In genomic region chr15:61172325-61172724, GRCh38 we compare ENCODE assay signal across 18 cellular contexts. TPM values are rescaled to one million over a fixed set of nuclear protein-coding genes. Genes with fewer than 3 reads are reported as not detected.
DNase-seq lines count a peak whose midpoint lies in the region; ATAC-seq and TF ChIP-seq lines count a peak whose summit lies in the region.
"Had no signal": no experiment of that assay in that cellular context is flagged by ENCODE, and none has a peak within 500 bp of the region (broad histone marks: within the 10 kb centered on the region; RNA-seq: fewer than 3 reads in every experiment).

No MANE protein-coding gene starts in this region.

- no peak overlapping the region for H2AK5ac ChIP-seq in H9 (ENCODE audit: insufficient read length, low read length)

- H3K4me1 ChIP-seq in right atrium auricular region (peaks cover 0 to 7% of the 10 kb centered on the region in 2 donors), H9 (ENCODE audit: insufficient read depth, low read length) (peaks cover 43% of the 10 kb centered on the region), endodermal cell (ENCODE audit: control insufficient read depth, insufficient read depth, low read length) (no peaks in the 10 kb centered on the region)
- H3K4me1 ChIP-seq: HAP-1 had no signal

- no peak overlapping the region for H2BK12ac ChIP-seq in H9 (ENCODE audit: insufficient read length, low read depth, low read length)

- no peak overlapping the region for H3K4me3 ChIP-seq in right atrium auricular region
- H3K4me3 ChIP-seq in endodermal cell (ENCODE audit: low read length) = no peak overlapping the region
- H3K4me3 ChIP-seq: GM23248, HAP-1 had no signal

- no CpG with 5 or more reads among the region's 3 CpGs for WGBS in H9 (ENCODE audit: extremely low coverage, insufficient read length, low lambda C conversion rate)
- WGBS in endodermal cell (ENCODE audit: insufficient coverage in 1 of 2, insufficient read length in 1 of 2), 2 experiments = 76 to 88% methylated on average over 3 of the region's 3 CpGs

- H2BK5ac ChIP-seq in H9 (ENCODE audit: insufficient read length, low read length) = no peak overlapping the region

- no peak overlapping the region for H4K8ac ChIP-seq in H9 (replicated peaks; ENCODE audit: insufficient read length, low read depth, low read length)

- no peaks in the 10 kb centered on the region for H4K20me1 ChIP-seq in H9 (ENCODE audit: control insufficient read depth, insufficient read depth, insufficient read length)

- H2AFZ ChIP-seq in H9 (ENCODE audit: low read length) = no peak overlapping the region
- H2AFZ ChIP-seq: GM23248 had no signal

- no peak overlapping the region for H4K91ac ChIP-seq in H9 (ENCODE audit: insufficient read length, low read depth, low read length)

- H3K4ac ChIP-seq in H9 (ENCODE audit: low read depth, low read length) = no peak overlapping the region

- no peak overlapping the region for H2BK15ac ChIP-seq in H9 (ENCODE audit: low read depth, low read length)

- no peak overlapping the region for H3K56ac ChIP-seq in H9 (ENCODE audit: insufficient read length, low read depth, low read length)

- no peak overlapping the region for H3K14ac ChIP-seq in H9 (ENCODE audit: insufficient read depth, low read length)

- H3T11ph ChIP-seq in H9 (ENCODE audit: low read length) = no peak overlapping the region

- H3K27me3 ChIP-seq in right atrium auricular region (no peaks in the 10 kb centered on the region), H9 (ENCODE audit: insufficient read depth, low read length) (no peaks in the 10 kb centered on the region), endodermal cell (ENCODE audit: control insufficient read depth, insufficient read depth, low read length, poor library complexity, severe bottlenecking) (no peaks in the 10 kb centered on the region)
- H3K27me3 ChIP-seq: BE2C had no signal

- peak; percentile 12 for ATAC-seq in left ventricle myocardium superior
- no peak for ATAC-seq in activated T-cell treated with anti-CD3 and anti-CD28 coated beads, Interleukin-2, amount 50 U/mL, for 4 hours

- H4K5ac ChIP-seq in H9 (ENCODE audit: insufficient read length, low read depth, low read length) = no peak overlapping the region

- H3K23me2 ChIP-seq in H9 (ENCODE audit: insufficient read length, low read depth, low read length, poor library complexity, severe bottlenecking) = no peaks in the 10 kb centered on the region

- H3K36me3 Mint-ChIP-seq in H9 (ENCODE audit: insufficient read depth in 1 of 3, low read depth in 3 of 3) (no peaks in the 10 kb centered on the region), endodermal cell (ENCODE audit: low read depth) (no peaks in the 10 kb centered on the region)
- peaks cover 2% of the 10 kb centered on the region for H3K36me3 Mint-ChIP-seq in activated T-cell treated with anti-CD3 and anti-CD28 coated beads, Interleukin-2, amount 50 U/mL, for 4 hours (ENCODE audit: insufficient read depth)
- peaks cover 2% of the 10 kb centered on the region for H3K36me3 Mint-ChIP-seq in activated naive CD8-positive, alpha-beta T cell treated with anti-CD3 and anti-CD28 coated beads for 36 hours
- H3K36me3 Mint-ChIP-seq: CD4-positive, CD25-positive, alpha-beta regulatory T cell had no signal

- no peak overlapping the region for H3K27ac ChIP-seq in right atrium auricular region
- no peak overlapping the region for H3K27ac ChIP-seq in H9 (ENCODE audit: insufficient read length, low read depth, low read length)
- no peak overlapping the region for H3K27ac ChIP-seq in endodermal cell (ENCODE audit: low read depth, low read length)
- H3K27ac ChIP-seq: GM23248 had no signal

- H3K4me3 Mint-ChIP-seq in H9 = no peak overlapping the region; a peak in 1 of 5 replicates
- no peak overlapping the region for H3K4me3 Mint-ChIP-seq in endodermal cell
- H3K4me3 Mint-ChIP-seq in activated T-cell treated with anti-CD3 and anti-CD28 coated beads, Interleukin-2, amount 50 U/mL, for 4 hours = no peak overlapping the region
- H3K4me3 Mint-ChIP-seq in activated naive CD8-positive, alpha-beta T cell treated with anti-CD3 and anti-CD28 coated beads for 36 hours = no peak overlapping the region
- H3K4me3 Mint-ChIP-seq: CD4-positive, CD25-positive, alpha-beta regulatory T cell; CD8-positive, alpha-beta memory T cell had no signal

- no peaks in the 10 kb centered on the region; the same call in 1 of the 2 replicates for H3K27me3 Mint-ChIP-seq in H9 (ENCODE audit: low read depth)
- no peaks in the 10 kb centered on the region for H3K27me3 Mint-ChIP-seq in endodermal cell (ENCODE audit: insufficient read depth)
- H3K27me3 Mint-ChIP-seq in activated T-cell treated with anti-CD3 and anti-CD28 coated beads, Interleukin-2, amount 50 U/mL, for 4 hours (ENCODE audit: low read depth) = peaks cover 16% of the 10 kb centered on the region
- H3K27me3 Mint-ChIP-seq in activated naive CD8-positive, alpha-beta T cell treated with anti-CD3 and anti-CD28 coated beads for 36 hours = peaks cover 23% of the 10 kb centered on the region

- H3K27ac Mint-ChIP-seq in H9 = no peak overlapping the region
- H3K27ac Mint-ChIP-seq in endodermal cell = no peak overlapping the region
- H3K27ac Mint-ChIP-seq in activated naive CD8-positive, alpha-beta T cell treated with anti-CD3 and anti-CD28 coated beads for 36 hours = no peak overlapping the region

- DNase-seq in left ventricle myocardium superior (no peak), right atrium auricular region (ENCODE audit: low spot score) (no peak), H9 (no peak), endodermal cell (peak; percentile 63), KG1 (lab: John Stamatoyannopoulos, UW) (no peak)
- no peak for DNase-seq in activated T-cell treated with anti-CD3 and anti-CD28 coated beads, Interleukin-2, amount 50 U/mL, for 4 hours
- no peak for DNase-seq in activated naive CD8-positive, alpha-beta T cell treated with anti-CD3 and anti-CD28 coated beads for 36 hours
- DNase-seq: ACHN; BE2C; C1 segment of cervical spinal cord; CD4-positive, CD25-positive, alpha-beta regulatory T cell; CD8-positive, alpha-beta memory T cell; COR-L47; DMS 273 treated with DMSO at 0.1 percent for 48 hours; DMS53; DND-41; GM23248 had no signal

- H3K9ac ChIP-seq in H9 (ENCODE audit: extremely low read depth, insufficient read length, low read length) (no peak overlapping the region), endodermal cell (ENCODE audit: extremely low read depth, low read length, poor library complexity, severe bottlenecking) (no peak overlapping the region)
- H3K9ac ChIP-seq: GM23248 had no signal

- no peaks in the 10 kb centered on the region for H3K79me1 ChIP-seq in H9 (ENCODE audit: insufficient read depth, low read depth, low read length, poor library complexity, severe bottlenecking)

- no peak for TF ChIP-seq CTCF in right atrium auricular region (IDR thresholded peaks at IDR 0.05)
- TF ChIP-seq CTCF in H9 (conservative IDR thresholded peaks at IDR 0.05) = peak; percentile 37; the same call in 2 of the 3 replicates
- peak; percentile 54 for TF ChIP-seq CTCF in endodermal cell (conservative IDR thresholded peaks at IDR 0.05)

- H3K36me3 ChIP-seq in right atrium auricular region (no peaks in the 10 kb centered on the region), endodermal cell (ENCODE audit: control insufficient read depth, insufficient read depth, low read length) (no peaks in the 10 kb centered on the region)
- H3K36me3 ChIP-seq: BE2C, HAP-1 had no signal

- H3K79me2 ChIP-seq in H9 (ENCODE audit: insufficient read depth, low read length) = no peaks in the 10 kb centered on the region

- H3K23ac ChIP-seq in H9 (ENCODE audit: insufficient read length, low read depth, low read length) = no peak overlapping the region

- no peak overlapping the region for H2BK120ac ChIP-seq in H9 (ENCODE audit: low read depth, low read length, poor library complexity, severe bottlenecking)

- H3K18ac ChIP-seq in H9 (ENCODE audit: insufficient read length, low read depth, low read length) = no peak overlapping the region

- H3K9me3 ChIP-seq in right atrium auricular region (peaks cover 0 to 3% of the 10 kb centered on the region in 2 donors), H9 (ENCODE audit: control insufficient read depth, low read depth, low read length) (no peaks in the 10 kb centered on the region), endodermal cell (ENCODE audit: control insufficient read depth, low read length) (no peaks in the 10 kb centered on the region)
- H3K9me3 ChIP-seq: BE2C had no signal

- no peak overlapping the region for H3K4me2 ChIP-seq in H9 (ENCODE audit: insufficient read depth, insufficient read length, low read length)

- H3K9me3 Mint-ChIP-seq in H9 (no peaks in the 10 kb centered on the region), endodermal cell (no peaks in the 10 kb centered on the region)
- H3K9me3 Mint-ChIP-seq in activated T-cell treated with anti-CD3 and anti-CD28 coated beads, Interleukin-2, amount 50 U/mL, for 4 hours = no peaks in the 10 kb centered on the region
- H3K9me3 Mint-ChIP-seq in activated naive CD8-positive, alpha-beta T cell treated with anti-CD3 and anti-CD28 coated beads for 36 hours = no peaks in the 10 kb centered on the region

- intact Hi-C loops in left ventricle myocardium superior (cut with micrococcal nuclease) = no loop called here

- H3K4me1 Mint-ChIP-seq in H9 (peaks cover 75 to 80% of the 10 kb centered on the region in 2 experiments), endodermal cell (peaks cover 17% of the 10 kb centered on the region)
- peaks cover 21% of the 10 kb centered on the region for H3K4me1 Mint-ChIP-seq in activated T-cell treated with anti-CD3 and anti-CD28 coated beads, Interleukin-2, amount 50 U/mL, for 4 hours (ENCODE audit: low read depth)
- peaks cover 13% of the 10 kb centered on the region for H3K4me1 Mint-ChIP-seq in activated naive CD8-positive, alpha-beta T cell treated with anti-CD3 and anti-CD28 coated beads for 36 hours

- H2BK20ac ChIP-seq in H9 (ENCODE audit: low read depth, low read length, poor library complexity, severe bottlenecking) = no peak overlapping the region

RNA-seq across cellular contexts. Expression of gene RORA, which starts 56.8 kb away (rescaled TPM):
- total RNA-seq in left ventricle myocardium superior (18.7 TPM), right atrium auricular region (10 to 100 TPM; 14.7 to 24.9 TPM), H9 (2021) (3.1 and 3.9 TPM in 2 replicates), endodermal cell (10 to 100 TPM; 30.5 to 35.2 TPM)
- 4.2 TPM for polyA plus RNA-seq in endodermal cell (2013, experiment 1 of 2)
- 4.3 TPM for polyA plus RNA-seq in endodermal cell (2013, experiment 2 of 2)
- 10 to 100 TPM; 12.7 to 29.4 (median 27.1) TPM for total RNA-seq in activated T-cell treated with anti-CD3 and anti-CD28 coated beads, Interleukin-2, amount 50 U/mL, for 4 hours
- total RNA-seq in activated naive CD8-positive, alpha-beta T cell treated with anti-CD3 and anti-CD28 coated beads for 36 hours = 10 to 100 TPM; 12.2 to 12.7 TPM

Comparison
In these comparisons a context has a peak if more than half of its experiments do, and no peak if none do; other contexts are left out.
1. CTCF ChIP-seq: peak in H9 (single experiment) and endodermal cell (single experiment); none in right atrium auricular region (0 of 2).